Comparison of ENCODE assay signal across 1 cellular context in genomic region chr16:82995286-82995926, GRCh38.
TF ChIP-seq lines count a peak whose summit lies in the region.

No MANE protein-coding gene starts in this region.

TF ChIP-seq in HEK293, 187 proteins besides CTCF, POLR2A, EP300 and RAD21 (continued from another document):
- TF ChIP-seq, protein P1, sequence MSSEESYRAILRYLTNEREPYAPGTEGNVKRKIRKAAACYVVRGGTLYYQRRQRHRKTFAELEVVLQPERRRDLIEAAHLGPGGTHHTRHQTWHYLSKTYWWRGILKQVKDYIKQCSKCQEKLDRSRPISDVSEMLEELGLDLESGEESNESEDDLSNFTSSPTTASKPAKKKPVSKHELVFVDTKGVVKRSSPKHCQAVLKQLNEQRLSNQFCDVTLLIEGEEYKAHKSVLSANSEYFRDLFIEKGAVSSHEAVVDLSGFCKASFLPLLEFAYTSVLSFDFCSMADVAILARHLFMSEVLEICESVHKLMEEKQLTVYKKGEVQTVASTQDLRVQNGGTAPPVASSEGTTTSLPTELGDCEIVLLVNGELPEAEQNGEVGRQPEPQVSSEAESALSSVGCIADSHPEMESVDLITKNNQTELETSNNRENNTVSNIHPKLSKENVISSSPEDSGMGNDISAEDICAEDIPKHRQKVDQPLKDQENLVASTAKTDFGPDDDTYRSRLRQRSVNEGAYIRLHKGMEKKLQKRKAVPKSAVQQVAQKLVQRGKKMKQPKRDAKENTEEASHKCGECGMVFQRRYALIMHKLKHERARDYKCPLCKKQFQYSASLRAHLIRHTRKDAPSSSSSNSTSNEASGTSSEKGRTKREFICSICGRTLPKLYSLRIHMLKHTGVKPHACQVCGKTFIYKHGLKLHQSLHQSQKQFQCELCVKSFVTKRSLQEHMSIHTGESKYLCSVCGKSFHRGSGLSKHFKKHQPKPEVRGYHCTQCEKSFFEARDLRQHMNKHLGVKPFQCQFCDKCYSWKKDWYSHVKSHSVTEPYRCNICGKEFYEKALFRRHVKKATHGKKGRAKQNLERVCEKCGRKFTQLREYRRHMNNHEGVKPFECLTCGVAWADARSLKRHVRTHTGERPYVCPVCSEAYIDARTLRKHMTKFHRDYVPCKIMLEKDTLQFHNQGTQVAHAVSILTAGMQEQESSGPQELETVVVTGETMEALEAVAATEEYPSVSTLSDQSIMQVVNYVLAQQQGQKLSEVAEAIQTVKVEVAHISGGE (tag by site-specific recombination; conservative IDR thresholded peaks at IDR 0.05; ENCODE audit: low read depth): no peak
- TF ChIP-seq ZNF768 (tag by site-specific recombination; IDR thresholded peaks at IDR 0.05): no peak
